Comparison of ENCODE assay signal across 19 cellular contexts in genomic region chr14:59986556-59987059, GRCh38.
A peak's percentile ranks its signal among the peaks of the same experiment; 100 is the strongest.
DNase-seq lines count a peak whose midpoint lies in the region; ATAC-seq and TF ChIP-seq lines count a peak whose summit lies in the region.
"Had no signal": no experiment of that assay in that cellular context is flagged by ENCODE, and none has a peak within 500 bp of the region (broad histone marks: within the 10 kb centered on the region; RNA-seq: fewer than 3 reads in every experiment).

No MANE protein-coding gene starts in this region.

- H3K27ac ChIP-seq in VCaP = peak overlapping the region; percentile 40; the same call in 1 of the 2 replicates
- H3K27ac ChIP-seq: 22Rv1; A549; BLaER1 treated with 17β-estradiol and CSF1 and Interleukin-3, amounts not matched to agents 10 nM and 100 nM; C4-2B had no signal

- H3K36me3 Mint-ChIP-seq in activated T-cell treated with anti-CD3 and anti-CD28 coated beads, Interleukin-2, amount 50 U/mL, for 72 hours (ENCODE audit: insufficient read depth in 2 of 2) = no peaks in the 10 kb centered on the region
- no peaks in the 10 kb centered on the region for H3K36me3 Mint-ChIP-seq in activated T-cell treated with anti-CD3 and anti-CD28 coated beads, Interleukin-2, amount 50 U/mL, for 24 hours (ENCODE audit: low read depth)
- no peaks in the 10 kb centered on the region for H3K36me3 Mint-ChIP-seq in stimulated activated memory B cell treated with anti-CD40 and anti-IgM and Interleukin-4, amounts not matched to agents 10 μg/mL and 1 μg/mL and 100 μg/mL, for 72 hours
- H3K36me3 Mint-ChIP-seq: CD8-positive, alpha-beta T cell had no signal

- H3K27ac Mint-ChIP-seq in activated T-cell treated with anti-CD3 and anti-CD28 coated beads, Interleukin-2, amount 50 U/mL, for 72 hours = peak overlapping the region; percentile 13
- no peak overlapping the region for H3K27ac Mint-ChIP-seq in activated T-cell treated with anti-CD3 and anti-CD28 coated beads, Interleukin-2, amount 50 U/mL, for 24 hours
- H3K27ac Mint-ChIP-seq in stimulated activated memory B cell treated with anti-CD40 and anti-IgM and Interleukin-4, amounts not matched to agents 10 μg/mL and 1 μg/mL and 100 μg/mL, for 72 hours = no peak overlapping the region
- H3K27ac Mint-ChIP-seq: B cell; CD4-positive, alpha-beta T cell; CD8-positive, alpha-beta T cell had no signal

- no peak for ATAC-seq in activated T-cell treated with anti-CD3 and anti-CD28 coated beads, Interleukin-2, amount 50 U/mL, for 72 hours (replicated peaks in 1 of 2)
- ATAC-seq in stimulated activated memory B cell treated with anti-CD40 and anti-IgM and Interleukin-4, amounts not matched to agents 10 μg/mL and 1 μg/mL and 100 μg/mL, for 72 hours = peak; percentile 34
- no peak for ATAC-seq in GM21619 (IDR thresholded peaks at IDR 0.05; ENCODE audit: unreplicated experiment)
- ATAC-seq: A549; CD8-positive, alpha-beta T cell had no signal

- no peak overlapping the region for H3K4me3 Mint-ChIP-seq in activated T-cell treated with anti-CD3 and anti-CD28 coated beads, Interleukin-2, amount 50 U/mL, for 72 hours
- H3K4me3 Mint-ChIP-seq in activated T-cell treated with anti-CD3 and anti-CD28 coated beads, Interleukin-2, amount 50 U/mL, for 24 hours = no peak overlapping the region
- no peak overlapping the region for H3K4me3 Mint-ChIP-seq in stimulated activated memory B cell treated with anti-CD40 and anti-IgM and Interleukin-4, amounts not matched to agents 10 μg/mL and 1 μg/mL and 100 μg/mL, for 72 hours
- H3K4me3 Mint-ChIP-seq: B cell; CD4-positive, alpha-beta T cell; CD8-positive, alpha-beta T cell had no signal

- no peak for DNase-seq in activated T-cell treated with anti-CD3 and anti-CD28 coated beads, Interleukin-2, amount 50 U/mL, for 72 hours
- DNase-seq in activated T-cell treated with anti-CD3 and anti-CD28 coated beads, Interleukin-2, amount 50 U/mL, for 24 hours = no peak
- no peak for DNase-seq in SW480 (ENCODE audit: low spot score)
- DNase-seq in T1000 (lab: John Stamatoyannopoulos, UW) = no peak
- DNase-seq: AML-193; Caco-2; Calu3; CD4-positive, alpha-beta T cell; CD8-positive, alpha-beta T cell; DMS79 treated with DMSO at 0.1 percent for 48 hours; GF-D8 had no signal

- H3K9me3 Mint-ChIP-seq in activated T-cell treated with anti-CD3 and anti-CD28 coated beads, Interleukin-2, amount 50 U/mL, for 72 hours = no peaks in the 10 kb centered on the region
- H3K9me3 Mint-ChIP-seq in activated T-cell treated with anti-CD3 and anti-CD28 coated beads, Interleukin-2, amount 50 U/mL, for 24 hours = no peaks in the 10 kb centered on the region
- H3K9me3 Mint-ChIP-seq in stimulated activated memory B cell treated with anti-CD40 and anti-IgM and Interleukin-4, amounts not matched to agents 10 μg/mL and 1 μg/mL and 100 μg/mL, for 72 hours = no peaks in the 10 kb centered on the region
- H3K9me3 Mint-ChIP-seq: CD4-positive, alpha-beta T cell; CD8-positive, alpha-beta T cell had no signal

- H3K4me1 Mint-ChIP-seq in activated T-cell treated with anti-CD3 and anti-CD28 coated beads, Interleukin-2, amount 50 U/mL, for 72 hours (ENCODE audit: low read depth) = no peaks in the 10 kb centered on the region
- no peaks in the 10 kb centered on the region for H3K4me1 Mint-ChIP-seq in activated T-cell treated with anti-CD3 and anti-CD28 coated beads, Interleukin-2, amount 50 U/mL, for 24 hours (ENCODE audit: low read depth)
- no peaks in the 10 kb centered on the region for H3K4me1 Mint-ChIP-seq in stimulated activated memory B cell treated with anti-CD40 and anti-IgM and Interleukin-4, amounts not matched to agents 10 μg/mL and 1 μg/mL and 100 μg/mL, for 72 hours
- H3K4me1 Mint-ChIP-seq: B cell had no signal

- no peak for TF ChIP-seq CTCF in VCaP (conservative IDR thresholded peaks at IDR 0.05)

- no peaks in the 10 kb centered on the region for H3K27me3 Mint-ChIP-seq in activated T-cell treated with anti-CD3 and anti-CD28 coated beads, Interleukin-2, amount 50 U/mL, for 72 hours (ENCODE audit: low read depth)
- peaks cover 8% of the 10 kb centered on the region for H3K27me3 Mint-ChIP-seq in activated T-cell treated with anti-CD3 and anti-CD28 coated beads, Interleukin-2, amount 50 U/mL, for 24 hours
- peaks cover 22% of the 10 kb centered on the region for H3K27me3 Mint-ChIP-seq in stimulated activated memory B cell treated with anti-CD40 and anti-IgM and Interleukin-4, amounts not matched to agents 10 μg/mL and 1 μg/mL and 100 μg/mL, for 72 hours
